In the genomic region with DNA sequence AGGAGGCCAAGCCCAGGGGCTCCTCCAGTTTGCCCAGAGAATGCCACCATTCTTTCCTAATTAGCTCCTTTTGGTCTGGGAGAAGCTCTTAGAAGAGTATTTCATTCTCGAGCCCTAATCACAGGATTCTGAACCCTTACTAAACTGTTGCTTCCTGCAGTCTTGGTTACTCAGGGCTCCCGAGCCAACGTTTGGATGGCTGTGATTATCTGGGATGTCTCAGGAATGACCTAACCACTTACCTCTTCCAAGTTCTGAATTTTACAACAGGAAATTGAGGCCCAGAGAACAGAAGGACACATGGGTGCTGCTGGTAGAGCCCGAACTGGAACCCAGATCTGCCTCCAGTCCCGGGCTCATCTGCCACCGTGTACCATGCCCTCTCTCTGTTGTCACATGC, we compare ENCODE assay signal across 1 cellular context.
TF ChIP-seq lines count a peak whose summit lies in the region.

No MANE protein-coding gene starts in this region.

TF ChIP-seq in endothelial cell of umbilical vein, 7 proteins besides CTCF, POLR2A, EP300 and RAD21:
- TF ChIP-seq MYC (IDR thresholded peaks at IDR 0.05; ENCODE audit: low read depth, low read length): no peak
- TF ChIP-seq, protein P1, sequence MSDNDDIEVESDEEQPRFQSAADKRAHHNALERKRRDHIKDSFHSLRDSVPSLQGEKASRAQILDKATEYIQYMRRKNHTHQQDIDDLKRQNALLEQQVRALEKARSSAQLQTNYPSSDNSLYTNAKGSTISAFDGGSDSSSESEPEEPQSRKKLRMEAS (IDR thresholded peaks at IDR 0.05; ENCODE audit: insufficient read depth, insufficient read length): no peak
- TF ChIP-seq GATA2 (IDR thresholded peaks at IDR 0.05; ENCODE audit: insufficient read depth, insufficient read length, low read depth, low read length): no peak
- no peak for TF ChIP-seq EZH2 (IDR thresholded peaks at IDR 0.05; ENCODE audit: borderline replicate concordance, low read depth, low read length, severe bottlenecking)
- TF ChIP-seq POLR2AphosphoS5 (IDR thresholded peaks at IDR 0.05; ENCODE audit: insufficient read depth, low read depth, low read length): no peak
- TF ChIP-seq JUN (IDR thresholded peaks at IDR 0.05; ENCODE audit: borderline replicate concordance, insufficient read depth, insufficient read length, low read depth): no peak
- no peak for TF ChIP-seq FOS (IDR thresholded peaks at IDR 0.05; ENCODE audit: borderline replicate concordance, insufficient read depth, low read length)
